In genomic region chr12:99567072-99567471, GRCh38 we compare ENCODE assay signal across 25 cellular contexts.
DNase-seq lines count a peak whose midpoint lies in the region; ATAC-seq, FAIRE-seq and TF ChIP-seq lines count a peak whose summit lies in the region.
"Had no signal": no experiment of that assay in that cellular context is flagged by ENCODE, and none has a peak within 500 bp of the region (broad histone marks: within the 10 kb centered on the region; RNA-seq: fewer than 3 reads in every experiment).

No MANE protein-coding gene starts in this region.

- no peak for ATAC-seq in psoas muscle
- no peak for ATAC-seq in GM21619 (IDR thresholded peaks at IDR 0.05; ENCODE audit: unreplicated experiment)
- ATAC-seq: A549 had no signal

- H3K79me2 ChIP-seq in H1 (ENCODE audit: control insufficient read depth in 1 of 2, insufficient read depth in 2 of 2, low read length in 2 of 2) (no peaks in the 10 kb centered on the region), mesendoderm (ENCODE audit: control insufficient read depth, insufficient read depth, low read length) (no peaks in the 10 kb centered on the region), GM23248 (ENCODE audit: insufficient read depth) (no peaks in the 10 kb centered on the region)

- H3K23ac ChIP-seq in H1 (ENCODE audit: insufficient read length) (no peak overlapping the region), mesendoderm (ENCODE audit: low read length) (no peak overlapping the region)

- no peak for TF ChIP-seq RAD21 in H1 (IDR thresholded peaks at IDR 0.05 in 1 of 2, conservative IDR thresholded peaks at IDR 0.05 in 1 of 2; ENCODE audit: low read depth in 2 of 2, low read length in 2 of 2)

- H3K18ac ChIP-seq in H1 (ENCODE audit: extremely low read depth, low read length) (no peak overlapping the region), mesendoderm (ENCODE audit: low read length) (no peak overlapping the region)

- WGBS in H1 (ENCODE audit: extremely low coverage in 1 of 2, insufficient coverage in 1 of 2, insufficient read length in 1 of 2, insufficient replicate concordance in 2 of 2, low coverage in 1 of 2, low lambda C conversion rate in 2 of 2, missing lambda C conversion rate in 1 of 2), 2 experiments = 74% methylated on average over 2 of the region's 2 CpGs; no CpG with 5 or more reads in 1 of the 2 experiments
- no CpG with 5 or more reads among the region's 2 CpGs for WGBS in mesendoderm (ENCODE audit: extremely low coverage, insufficient coverage, low lambda C conversion rate)
- WGBS in psoas muscle, 3 donors = 61 to 74% (median 70%) methylated on average over 2 of the region's 2 CpGs
- WGBS in GM23248 (ENCODE audit: low coverage in 1 of 2, low lambda C conversion rate in 2 of 2, missing lambda C conversion rate in 2 of 2), 2 experiments = 20 to 33% methylated on average over 2 of the region's 2 CpGs

- TF ChIP-seq EP300 in H1 (IDR thresholded peaks at IDR 0.05; ENCODE audit: borderline replicate concordance in 1 of 2, low read depth in 2 of 2, low read length in 2 of 2) = no peak

- H3K27ac ChIP-seq in H1 (ENCODE audit: low read depth, low read length) (no peak overlapping the region), mesendoderm (ENCODE audit: low read depth, low read length) (no peak overlapping the region), psoas muscle (no peak overlapping the region), GM23248 (no peak overlapping the region)
- H3K27ac ChIP-seq: A549; BLaER1 treated with 17β-estradiol and CSF1 and Interleukin-3, amounts not matched to agents 10 nM and 100 nM had no signal

- H3K4ac ChIP-seq in H1 (replicated peaks; ENCODE audit: insufficient read length, low read depth, low read length) (no peak overlapping the region), mesendoderm (ENCODE audit: low read depth, low read length) (peak overlapping the region; percentile 1)

- H4K5ac ChIP-seq in H1 (ENCODE audit: insufficient read length, low read depth, low read length) (no peak overlapping the region), mesendoderm (ENCODE audit: low read length) (no peak overlapping the region)

- H3K4me2 ChIP-seq in H1 (ENCODE audit: insufficient read depth in 1 of 2, low read depth in 2 of 2, low read length in 2 of 2) (no peak overlapping the region), mesendoderm (ENCODE audit: low read length) (no peak overlapping the region), GM23248 (ENCODE audit: unreplicated experiment) (no peak overlapping the region)
- H3K4me2 ChIP-seq: A549; BLaER1 treated with 17β-estradiol and CSF1 and Interleukin-3, amounts not matched to agents 10 nM and 100 nM had no signal

- H2BK120ac ChIP-seq in H1 (replicated peaks; ENCODE audit: low read depth, low read length) (no peak overlapping the region), mesendoderm (ENCODE audit: low read depth, low read length) (no peak overlapping the region)

- H2BK20ac ChIP-seq in H1 (ENCODE audit: low read length) = no peak overlapping the region

- DNase-seq in ELF-1 (ENCODE audit: low read depth, low spot score) = peak; percentile 5
- peak; percentile 47 for DNase-seq in NCI-H69 (lab: John Stamatoyannopoulos, UW)
- DNase-seq in H1 (ENCODE audit: low read depth in 1 of 2, low spot score in 2 of 2) = no peak
- DNase-seq in mesendoderm = peak; percentile 42
- no peak for DNase-seq in psoas muscle
- DNase-seq in GM23248 = no peak
- DNase-seq: 8988T; ACHN; AML-193; BE2C; CD4-positive, alpha-beta T cell; CD8-positive, alpha-beta memory T cell; DMS 273 treated with DMSO at 0.1 percent for 48 hours; DMS79; EL; GF-D8; HFFc6 had no signal

- H3K36me3 ChIP-seq in H1 (ENCODE audit: control insufficient read depth in 2 of 4, insufficient read depth in 4 of 4, low read length in 3 of 4) (no peaks in the 10 kb centered on the region), mesendoderm (ENCODE audit: control insufficient read depth, insufficient read depth, low read length) (no peaks in the 10 kb centered on the region), psoas muscle (ENCODE audit: insufficient read depth in 1 of 2, low read depth in 1 of 2) (no peaks in the 10 kb centered on the region), GM23248 (ENCODE audit: low read depth) (no peaks in the 10 kb centered on the region)
- H3K36me3 ChIP-seq: BE2C, HAP-1 had no signal

- no peaks in the 10 kb centered on the region for H3K9me2 ChIP-seq in GM23248 (ENCODE audit: insufficient read depth)

- no peaks in the 10 kb centered on the region for H3K79me1 ChIP-seq in H1 (ENCODE audit: low read depth, low read length)
- H3K79me1 ChIP-seq in mesendoderm (ENCODE audit: low read length) = no peaks in the 10 kb centered on the region

- H4K20me1 ChIP-seq in H1 (replicated peaks in 1 of 2; ENCODE audit: control insufficient read depth in 1 of 2, insufficient read depth in 2 of 2, low read length in 2 of 2) = no peaks in the 10 kb centered on the region
- no peaks in the 10 kb centered on the region for H4K20me1 ChIP-seq in GM23248 (ENCODE audit: insufficient read depth)
- H4K20me1 ChIP-seq: BLaER1 treated with 17β-estradiol and CSF1 and Interleukin-3, amounts not matched to agents 10 nM and 100 nM had no signal

- H3K9ac ChIP-seq in H1 (replicated peaks in 1 of 4; ENCODE audit: extremely low read depth in 1 of 4, low read depth in 3 of 4, low read length in 3 of 4) (no peak overlapping the region), mesendoderm (ENCODE audit: low read length) (no peak overlapping the region), GM23248 (no peak overlapping the region)
- H3K9ac ChIP-seq: BLaER1 treated with 17β-estradiol and CSF1 and Interleukin-3, amounts not matched to agents 10 nM and 100 nM had no signal

- H3K56ac ChIP-seq in H1 (replicated peaks; ENCODE audit: insufficient read length, low read depth, low read length) = no peak overlapping the region
- H3K56ac ChIP-seq in mesendoderm (ENCODE audit: low read length) = no peak overlapping the region

- no peaks in the 10 kb centered on the region for H3F3A ChIP-seq in GM23248 (ENCODE audit: insufficient read depth)

- peaks cover 0 to 5% of the 10 kb centered on the region in 2 experiments; a peak in 2 of 4 replicates for H3K9me3 ChIP-seq in H1 (ENCODE audit: insufficient read depth in 2 of 2, low read depth in 1 of 2, low read length in 1 of 2)
- no peaks in the 10 kb centered on the region for H3K9me3 ChIP-seq in psoas muscle
- H3K9me3 ChIP-seq in GM23248 (ENCODE audit: low read depth) = no peaks in the 10 kb centered on the region
- H3K9me3 ChIP-seq: A549, BE2C, HAP-1 had no signal

- H2BK12ac ChIP-seq in H1 (ENCODE audit: low read depth, low read length) = no peak overlapping the region

- H2AK5ac ChIP-seq in H1 (ENCODE audit: low read depth, low read length) (no peak overlapping the region), mesendoderm (ENCODE audit: low read length) (no peak overlapping the region)

- no peak for TF ChIP-seq CTCF in H1 (IDR thresholded peaks at IDR 0.05; ENCODE audit: control extremely low read depth in 1 of 3, insufficient read depth in 1 of 3, low read depth in 1 of 3, low read length in 3 of 3)
- TF ChIP-seq CTCF in psoas muscle (IDR thresholded peaks at IDR 0.05) = no peak

- H3K4me3 ChIP-seq in H1 (ENCODE audit: extremely low read depth in 1 of 4, insufficient read depth in 2 of 4, low read depth in 3 of 4, low read length in 4 of 4) (no peak overlapping the region), mesendoderm (ENCODE audit: low read length) (no peak overlapping the region), psoas muscle (no peak overlapping the region), GM23248 (no peak overlapping the region)
- H3K4me3 ChIP-seq: A549; BLaER1 treated with 17β-estradiol and CSF1 and Interleukin-3, amounts not matched to agents 10 nM and 100 nM; HAP-1 had no signal

- H4K91ac ChIP-seq in H1 (replicated peaks; ENCODE audit: insufficient read length, low read length) = no peak overlapping the region

- H3K14ac ChIP-seq in H1 (ENCODE audit: insufficient read length) = no peak overlapping the region

- H3K23me2 ChIP-seq in H1 (ENCODE audit: low read depth, low read length) = no peaks in the 10 kb centered on the region

- in situ Hi-C loops in GM23248 (cut with MboI) = no loop called here

- POLR2A ChIA-PET in H1 (lab: Charles Lee; ENCODE audit: partially characterized antibody) = no interaction called here

- intact Hi-C loops in psoas muscle (cut with DNase I) = no loop called here

- no peak for TF ChIP-seq POLR2A in H1 (IDR thresholded peaks at IDR 0.05; ENCODE audit: control extremely low read depth in 1 of 2, low read depth in 2 of 2, low read length in 2 of 2)

- H3K4me1 ChIP-seq in H1 (replicated peaks in 1 of 4; ENCODE audit: control insufficient read depth in 3 of 4, insufficient read depth in 4 of 4, low read length in 3 of 4) (no peaks in the 10 kb centered on the region; a peak in 1 of 7 replicates), mesendoderm (ENCODE audit: control insufficient read depth, low read depth, low read length) (peaks cover 1% of the 10 kb centered on the region), psoas muscle (no peaks in the 10 kb centered on the region), GM23248 (ENCODE audit: insufficient read depth) (no peaks in the 10 kb centered on the region)
- H3K4me1 ChIP-seq: A549, BE2C, HAP-1 had no signal

- H2BK5ac ChIP-seq in H1 (ENCODE audit: low read depth, low read length) (no peak overlapping the region), mesendoderm (ENCODE audit: low read length) (no peak overlapping the region)

- H3K27me3 ChIP-seq in H1 (replicated peaks in 1 of 4; ENCODE audit: control insufficient read depth in 3 of 4, extremely low read depth in 1 of 4, insufficient read depth in 3 of 4, low read length in 3 of 4) (peaks cover 0 to 6% (median 5%) of the 10 kb centered on the region in 4 experiments; a peak in 4 of 7 replicates), mesendoderm (ENCODE audit: insufficient read depth, low read length, poor library complexity) (no peaks in the 10 kb centered on the region), psoas muscle (ENCODE audit: insufficient read depth in 3 of 3, low read length in 2 of 3) (no peaks in the 10 kb centered on the region), GM23248 (replicated peaks; ENCODE audit: insufficient read depth) (no peaks in the 10 kb centered on the region)
- H3K27me3 ChIP-seq: BE2C; BLaER1 treated with 17β-estradiol and CSF1 and Interleukin-3, amounts not matched to agents 10 nM and 100 nM had no signal

- H2BK15ac ChIP-seq in H1 (ENCODE audit: low read length) (no peak overlapping the region), mesendoderm (replicated peaks; ENCODE audit: low read depth) (no peak overlapping the region)

- CTCF ChIA-PET in H1 (lab: Charles Lee; ENCODE audit: partially characterized antibody) = no interaction called here

- no peak overlapping the region for H2AFZ ChIP-seq in H1 (ENCODE audit: low read length)
- H2AFZ ChIP-seq in GM23248 = no peak overlapping the region

- no peak for FAIRE-seq in H1 (lab: Jason Lieb, UNC)
- FAIRE-seq: A549, D721Med, GM12891, GM18507, H54 had no signal

- no peak overlapping the region for H4K8ac ChIP-seq in H1 (ENCODE audit: extremely low read depth, insufficient read depth, low read length)
- H4K8ac ChIP-seq in mesendoderm (ENCODE audit: low read depth, low read length) = no peak overlapping the region

TF ChIP-seq in H1, 55 proteins besides CTCF, POLR2A, EP300 and RAD21:
- TF ChIP-seq SRF (IDR thresholded peaks at IDR 0.05; ENCODE audit: low read depth, low read length) = peak; percentile 29; the same call in 1 of the 2 replicates
- peak; percentile 30 for TF ChIP-seq NANOG (IDR thresholded peaks at IDR 0.05; ENCODE audit: insufficient read depth, low read depth, low read length, poor library complexity, severe bottlenecking)
- no peak for TF ChIP-seq GTF2F1 (IDR thresholded peaks at IDR 0.05; ENCODE audit: borderline replicate concordance, low read depth, low read length)

Comparison
In these comparisons a context has a peak if more than half of its experiments do, and no peak if none do; other contexts are left out.
1. DNase-seq: peak in ELF-1 (single experiment), NCI-H69 (single experiment) and mesendoderm (single experiment); none in H1 (0 of 2), psoas muscle (0 of 2) and GM23248 (single experiment).